Comparison of ENCODE assay signal across 23 cellular contexts in genomic region chr17:82961366-82962162, GRCh38.
DNase-seq lines count a peak whose midpoint lies in the region; ATAC-seq, FAIRE-seq and TF ChIP-seq lines count a peak whose summit lies in the region.
"Had no signal": no experiment of that assay in that cellular context is flagged by ENCODE, and none has a peak within 500 bp of the region (broad histone marks: within the 10 kb centered on the region; RNA-seq: fewer than 3 reads in every experiment).

No MANE protein-coding gene starts in this region.

- POLR2A ChIA-PET in Panc1 (lab: Charles Lee): no interaction called here

- no peak overlapping the region for H3K27ac Mint-ChIP-seq in activated T-cell treated with anti-CD3 and anti-CD28 coated beads, Interleukin-2, amount 50 U/mL, for 24 hours
- no peak overlapping the region for H3K27ac Mint-ChIP-seq in activated T-cell treated with anti-CD3 and anti-CD28 coated beads, Interleukin-2, amount 50 U/mL, for 72 hours
- H3K27ac Mint-ChIP-seq: activated CD8-positive, alpha-beta T cell treated with anti-CD3 and anti-CD28 coated beads for 36 hours; activated T-helper 1 cell treated with anti-CD3 and anti-CD28 coated beads, Interleukin-12 subunit alpha, Interleukin-12 subunit beta, Interleukin-2, Interleukin-4 antibody, amounts not matched to agents 30 ng/mL and 10 ng/mL and 1 ng/mL, durations not matched to agents 14 hours and 24 hours and 36 hours; B cell; stimulated activated naive CD8-positive, alpha-beta T cell treated with anti-CD3 and anti-CD28 coated beads, Interleukin-15, Interleukin-2, amounts not matched to agents 100 ng/mL and 50 ng/mL, for 24 hours had no signal

- BruUV-seq in Panc1 (replicated peaks; lab: Mats Ljungman, UMichigan): no TSS peak

- ATAC-seq in activated T-cell treated with anti-CD3 and anti-CD28 coated beads, Interleukin-2, amount 50 U/mL, for 72 hours (replicated peaks in 1 of 2): no peak
- peak; percentile 13; the same call in 1 of the 2 replicates for ATAC-seq in Panc1
- ATAC-seq: A549; activated CD8-positive, alpha-beta T cell treated with anti-CD3 and anti-CD28 coated beads for 36 hours had no signal

- DNase-seq in activated T-cell treated with anti-CD3 and anti-CD28 coated beads, Interleukin-2, amount 50 U/mL, for 24 hours: peak; percentile 3
- no peak for DNase-seq in activated T-cell treated with anti-CD3 and anti-CD28 coated beads, Interleukin-2, amount 50 U/mL, for 72 hours
- DNase-seq in Panc1 (ENCODE audit: low read depth, low spot score): no peak
- DNase-seq in kidney: peak; percentile 37
- DNase-seq in spleen: peak; percentile 65
- no peak for DNase-seq in SIG-M5 (lab: John Stamatoyannopoulos, UW)
- DNase-seq in NCI-H446 (lab: John Stamatoyannopoulos, UW): no peak
- DNase-seq in NCI-H2171 (lab: John Stamatoyannopoulos, UW): no peak
- DNase-seq: activated CD4-positive, CD25-positive, alpha-beta regulatory T cell treated with anti-CD3 and anti-CD28 coated beads, Interleukin-2, amount 50 U/mL, for 72 hours; activated CD8-positive, alpha-beta T cell treated with anti-CD3 and anti-CD28 coated beads for 36 hours; effector memory CD4-positive, alpha-beta T cell; foreskin melanocyte; NCI-H1048; NCI-H2081; stimulated activated CD4-positive, alpha-beta T cell treated with anti-CD3 and anti-CD28 coated beads, Interleukin-12 subunit alpha, Interleukin-12 subunit beta, amount 100 ng/mL, for 4 hours; transverse colon had no signal

- intact Hi-C loops in Panc1 (cut with micrococcal nuclease; ENCODE audit: unreplicated experiment) (no loop called here), kidney (cut with DNase I) (no loop called here), spleen (cut with DNase I; ENCODE audit: low total_unique reads) (no loop called here)

- no peak overlapping the region for H3K9ac ChIP-seq in kidney (ENCODE audit: low read length in 2 of 2)

- in situ Hi-C loops in Panc1 (cut with HindIII; ENCODE audit: low pct_unique_long_range_greater_than_20kb, low sequenced_read_pairs): no loop called here

- H3K9me3 Mint-ChIP-seq in activated T-cell treated with anti-CD3 and anti-CD28 coated beads, Interleukin-2, amount 50 U/mL, for 24 hours: no peaks in the 10 kb centered on the region
- no peaks in the 10 kb centered on the region for H3K9me3 Mint-ChIP-seq in activated T-cell treated with anti-CD3 and anti-CD28 coated beads, Interleukin-2, amount 50 U/mL, for 72 hours
- H3K9me3 Mint-ChIP-seq: activated CD8-positive, alpha-beta T cell treated with anti-CD3 and anti-CD28 coated beads for 36 hours; activated T-helper 1 cell treated with anti-CD3 and anti-CD28 coated beads, Interleukin-12 subunit alpha, Interleukin-12 subunit beta, Interleukin-2, Interleukin-4 antibody, amounts not matched to agents 30 ng/mL and 10 ng/mL and 1 ng/mL, durations not matched to agents 14 hours and 24 hours and 36 hours; stimulated activated naive CD8-positive, alpha-beta T cell treated with anti-CD3 and anti-CD28 coated beads, Interleukin-15, Interleukin-2, amounts not matched to agents 100 ng/mL and 50 ng/mL, for 24 hours had no signal

- H3K27ac ChIP-seq in Panc1 (ENCODE audit: low read length) (no peak overlapping the region), kidney (ENCODE audit: low read depth in 2 of 2, low read length in 2 of 2) (no peak overlapping the region), spleen (no peak overlapping the region)
- H3K27ac ChIP-seq: A549, hepatocyte, transverse colon had no signal

- 85 to 96% (median 89%) methylated on average over 13 to 19 of the region's 19 CpGs for WGBS in spleen, 5 donors

- peaks cover 21% of the 10 kb centered on the region for H3K36me3 Mint-ChIP-seq in activated T-cell treated with anti-CD3 and anti-CD28 coated beads, Interleukin-2, amount 50 U/mL, for 24 hours (ENCODE audit: low read depth)
- H3K36me3 Mint-ChIP-seq in activated T-cell treated with anti-CD3 and anti-CD28 coated beads, Interleukin-2, amount 50 U/mL, for 72 hours (ENCODE audit: insufficient read depth in 2 of 2): peaks cover 3 to 5% of the 10 kb centered on the region in 2 donors

- H3K4me3 ChIP-seq in Panc1 (ENCODE audit: low read depth in 2 of 2, low read length in 2 of 2) (no peak overlapping the region), kidney (ENCODE audit: low read length in 2 of 2) (no peak overlapping the region), spleen (no peak overlapping the region)
- H3K4me3 ChIP-seq: A549, hepatocyte, transverse colon had no signal

- CTCF ChIA-PET in Panc1 (lab: Charles Lee): no interaction called here

- no peak for FAIRE-seq in kidney (lab: Jason Lieb, UNC)
- FAIRE-seq: A549, GM12892 had no signal

- H3K4me1 ChIP-seq in Panc1 (ENCODE audit: control insufficient read depth, insufficient read depth, low read length): no peaks in the 10 kb centered on the region
- H3K4me1 ChIP-seq in kidney (ENCODE audit: control insufficient read depth in 1 of 2, insufficient read depth in 1 of 2, low read depth in 1 of 2, low read length in 2 of 2): peaks cover 0 to 4% of the 10 kb centered on the region in 2 donors
- H3K4me1 ChIP-seq in spleen: peaks cover 7 to 18% (median 14%) of the 10 kb centered on the region in 6 donors
- H3K4me1 ChIP-seq: A549, Caco-2 had no signal

- H3K27me3 ChIP-seq in Panc1 (ENCODE audit: control insufficient read depth, insufficient read depth, low read length) (no peaks in the 10 kb centered on the region), spleen (replicated peaks in 1 of 7) (no peaks in the 10 kb centered on the region)
- H3K27me3 ChIP-seq: hepatocyte, transverse colon had no signal

- H3K4me3 Mint-ChIP-seq in activated T-cell treated with anti-CD3 and anti-CD28 coated beads, Interleukin-2, amount 50 U/mL, for 24 hours: no peak overlapping the region
- H3K4me3 Mint-ChIP-seq in activated T-cell treated with anti-CD3 and anti-CD28 coated beads, Interleukin-2, amount 50 U/mL, for 72 hours: no peak overlapping the region
- H3K4me3 Mint-ChIP-seq: activated CD8-positive, alpha-beta T cell treated with anti-CD3 and anti-CD28 coated beads for 36 hours; activated T-helper 1 cell treated with anti-CD3 and anti-CD28 coated beads, Interleukin-12 subunit alpha, Interleukin-12 subunit beta, Interleukin-2, Interleukin-4 antibody, amounts not matched to agents 30 ng/mL and 10 ng/mL and 1 ng/mL, durations not matched to agents 14 hours and 24 hours and 36 hours; B cell; stimulated activated naive CD8-positive, alpha-beta T cell treated with anti-CD3 and anti-CD28 coated beads, Interleukin-15, Interleukin-2, amounts not matched to agents 100 ng/mL and 50 ng/mL, for 24 hours had no signal

- H3K4me1 Mint-ChIP-seq in activated T-cell treated with anti-CD3 and anti-CD28 coated beads, Interleukin-2, amount 50 U/mL, for 24 hours (ENCODE audit: low read depth): peaks cover 6% of the 10 kb centered on the region
- peaks cover 8% of the 10 kb centered on the region for H3K4me1 Mint-ChIP-seq in activated T-cell treated with anti-CD3 and anti-CD28 coated beads, Interleukin-2, amount 50 U/mL, for 72 hours (ENCODE audit: low read depth)

- TF ChIP-seq CTCF in Panc1 (IDR thresholded peaks at IDR 0.05) (no peak), kidney (IDR thresholded peaks at IDR 0.05; ENCODE audit: borderline replicate concordance, extremely low read depth, insufficient read depth) (no peak), spleen (IDR thresholded peaks at IDR 0.05 in 8 of 11, conservative IDR thresholded peaks at IDR 0.05 in 3 of 11) (no peak)

- no peaks in the 10 kb centered on the region for H3K9me3 ChIP-seq in Panc1 (ENCODE audit: control insufficient read depth, insufficient read depth, low read depth, low read length)
- no peaks in the 10 kb centered on the region for H3K9me3 ChIP-seq in kidney (ENCODE audit: control insufficient read depth in 1 of 2, low read length in 2 of 2)
- H3K9me3 ChIP-seq in spleen: peaks cover 0 to 1% (median 0%) of the 10 kb centered on the region in 8 donors
- H3K9me3 ChIP-seq: A549, Caco-2, transverse colon had no signal

- TF ChIP-seq POLR2A in spleen (IDR thresholded peaks at IDR 0.05): no peak

- H3K36me3 ChIP-seq in Panc1 (ENCODE audit: control insufficient read depth, insufficient read depth, low read length) (no peaks in the 10 kb centered on the region), kidney (ENCODE audit: control insufficient read depth in 1 of 2, insufficient read depth in 2 of 2, low read length in 2 of 2) (no peaks in the 10 kb centered on the region), spleen (peaks cover 0 to 43% (median 3%) of the 10 kb centered on the region in 6 donors)
- H3K36me3 ChIP-seq: transverse colon had no signal

- H3K27me3 Mint-ChIP-seq in activated T-cell treated with anti-CD3 and anti-CD28 coated beads, Interleukin-2, amount 50 U/mL, for 24 hours: no peaks in the 10 kb centered on the region
- H3K27me3 Mint-ChIP-seq in activated T-cell treated with anti-CD3 and anti-CD28 coated beads, Interleukin-2, amount 50 U/mL, for 72 hours (ENCODE audit: low read depth): no peaks in the 10 kb centered on the region
- H3K27me3 Mint-ChIP-seq: activated CD8-positive, alpha-beta T cell treated with anti-CD3 and anti-CD28 coated beads for 36 hours; stimulated activated naive CD8-positive, alpha-beta T cell treated with anti-CD3 and anti-CD28 coated beads, Interleukin-15, Interleukin-2, amounts not matched to agents 100 ng/mL and 50 ng/mL, for 24 hours had no signal

Comparison
In these comparisons a context has a peak if more than half of its experiments do, and no peak if none do; other contexts are left out.
1. DNase-seq: peak in activated T-cell treated with anti-CD3 and anti-CD28 coated beads, Interleukin-2, amount 50 U/mL, for 24 hours (single experiment), kidney (single experiment) and spleen (single experiment); none in activated T-cell treated with anti-CD3 and anti-CD28 coated beads, Interleukin-2, amount 50 U/mL, for 72 hours (0 of 2), Panc1 (single experiment), SIG-M5 (single experiment), NCI-H446 (0 of 2) and NCI-H2171 (single experiment).